Comparison of ENCODE assay signal across 8 cellular contexts in the genomic region with DNA sequence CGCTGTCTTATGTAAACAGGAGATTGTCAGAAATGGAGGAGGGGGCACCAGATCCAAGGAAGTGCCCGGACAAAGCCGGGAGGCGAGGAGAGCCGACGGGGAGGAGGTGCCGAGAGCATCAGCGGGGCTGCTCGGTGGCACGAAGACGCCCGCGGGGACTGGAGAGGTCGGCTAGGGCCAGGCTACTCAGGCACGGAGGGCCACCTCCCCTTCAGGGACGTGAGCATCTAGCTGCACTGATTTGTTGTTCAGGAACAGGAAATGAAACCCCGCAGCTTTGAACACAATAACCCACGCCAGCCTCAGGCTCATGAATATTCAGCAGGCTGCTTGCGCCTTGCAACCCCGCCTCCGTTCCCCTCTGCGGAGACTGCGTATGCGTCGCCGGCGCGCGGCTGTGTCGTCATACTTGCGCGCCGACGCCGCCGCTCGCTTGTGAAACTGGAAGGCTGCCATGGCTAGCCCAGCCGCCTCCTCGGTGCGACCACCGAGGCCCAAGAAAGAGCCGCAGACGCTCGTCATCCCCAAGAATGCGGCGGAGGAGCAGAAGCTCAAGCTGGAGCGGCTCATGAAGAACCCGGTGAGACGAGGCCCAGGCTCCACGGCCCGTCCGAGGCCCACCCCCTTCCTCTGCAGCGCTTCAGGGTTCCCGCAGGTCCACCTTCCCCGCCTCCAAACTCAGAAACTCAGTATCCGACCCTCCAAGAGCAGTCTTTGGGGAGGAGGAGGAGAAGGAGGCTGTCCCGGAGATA. TPM values are rescaled to one million over a fixed set of nuclear protein-coding genes. Genes with fewer than 3 reads are reported as not detected.
DNase-seq lines count a peak whose midpoint lies in the region; ATAC-seq, FAIRE-seq and TF ChIP-seq lines count a peak whose summit lies in the region.

TSS of gene PRKRIP1 (plus strand) at position 406 of the 752 bp plus-strand sequence. CDS start at position 455, 49 bp downstream.

- peak in 1 of 4 donors; percentile 53 for TF ChIP-seq POLR2A in esophagus squamous epithelium (IDR thresholded peaks at IDR 0.05)

- H3K9me2 ChIP-seq in Karpas-422 (replicated peaks; ENCODE audit: insufficient read depth, low read length) = no peaks in the 10 kb centered on the region

- H2AFZ ChIP-seq in Karpas-422 (ENCODE audit: low read length) = 0 out of 2 replicates have a peak within 1 kb of the TSS, but pooled peaks have one; percentile 28

- DNase-seq in DMS79 treated with DMSO at 0.1 percent for 48 hours (lab: John Stamatoyannopoulos, UW) (peak; percentile 89), Karpas-422 (peak; percentile 99), RCC 7860 (ENCODE audit: low spot score) (peak; percentile 87), esophagus squamous epithelium (lab: John Stamatoyannopoulos, UW) (peak; percentile 66), myocyte (ENCODE audit: low read depth) (peak; percentile 97)
- DNase-seq in activated T-cell treated with anti-CD3 and anti-CD28 coated beads, Interleukin-2, amount 50 U/mL, for 48 hours = peak; percentile 78 to 86
- peak; percentile 77 to 84 for DNase-seq in stimulated activated CD8-positive, alpha-beta memory T cell treated with anti-CD3 and anti-CD28 coated beads, Interleukin-7, amount 100 ng/mL, for 4 hours (ENCODE audit: low read depth in 2 of 2)

- TF ChIP-seq CTCF in esophagus squamous epithelium (IDR thresholded peaks at IDR 0.05) = no peak

- H3K27me3 ChIP-seq in Karpas-422 (ENCODE audit: low read length) (no peaks in the 10 kb centered on the region), esophagus squamous epithelium (no peaks in the 10 kb centered on the region)

- ATAC-seq in GM21825 (IDR thresholded peaks at IDR 0.05; ENCODE audit: unreplicated experiment) = peak; percentile 96

- H3K36me3 ChIP-seq in Karpas-422 (ENCODE audit: insufficient read depth, low read length) = peaks cover 20% of the 10 kb centered on the region; the same call in 1 of the 2 replicates
- peaks cover 0 to 46% (median 12%) of the 10 kb centered on the region in 3 donors for H3K36me3 ChIP-seq in esophagus squamous epithelium

- peak within 1 kb of the TSS; percentile 90 for H3K27ac ChIP-seq in Karpas-422 (ENCODE audit: low read length)
- H3K27ac ChIP-seq in esophagus squamous epithelium = peak within 1 kb of the TSS; percentile 77 to 93 (median 91)

- intact Hi-C loops in esophagus squamous epithelium (cut with DNase I) = no loop called here

- peaks cover 17% of the 10 kb centered on the region for H3K79me2 ChIP-seq in Karpas-422 (ENCODE audit: low read length)

- H3K9me3 ChIP-seq in Karpas-422 (ENCODE audit: low read length) = no peaks in the 10 kb centered on the region
- no peaks in the 10 kb centered on the region for H3K9me3 ChIP-seq in esophagus squamous epithelium

- peak within 1 kb of the TSS; percentile 97 for H3K4me2 ChIP-seq in Karpas-422 (ENCODE audit: low read depth, low read length, poor library complexity, severe bottlenecking)

- H4K20me1 ChIP-seq in Karpas-422 (ENCODE audit: insufficient read depth, low read depth, low read length) = no peaks in the 10 kb centered on the region; the same call in 1 of the 2 replicates

- peak within 1 kb of the TSS; percentile 94 for H3K9ac ChIP-seq in Karpas-422 (ENCODE audit: low read length)

- peaks cover 24% of the 10 kb centered on the region for H3K4me1 ChIP-seq in Karpas-422 (ENCODE audit: low read length)
- H3K4me1 ChIP-seq in esophagus squamous epithelium = peaks cover 7 to 25% (median 12%) of the 10 kb centered on the region in 3 donors

- peak within 1 kb of the TSS; percentile 96 for H3K4me3 ChIP-seq in Karpas-422 (ENCODE audit: low read length)
- H3K4me3 ChIP-seq in esophagus squamous epithelium = peak within 1 kb of the TSS; percentile 52 to 97 (median 94)

- 0 to 1% methylated on average over 24 to 25 of the region's 57 CpGs for WGBS in esophagus squamous epithelium, 2 donors

- peak; percentile 12 for FAIRE-seq in RCC 7860 (lab: Jason Lieb, UNC)

RNA-seq across cellular contexts. Expression of gene PRKRIP1, which starts in this region (rescaled TPM):
- 42.7 and 75.4 TPM in 2 replicates for total RNA-seq in Karpas-422 (2014; rRNA removed; shearing (Covaris generic); ENCODE audit: low replicate concordance)
- total RNA-seq in esophagus squamous epithelium (10 to 100 TPM; 12.5 to 24.6 (median 16.5) TPM), myocyte (36.2 and 38.9 TPM in 2 replicates)
- 46.3 TPM for polyA plus RNA-seq in myocyte (2012)

Comparison
In these comparisons a context has a peak if more than half of its experiments do, and no peak if none do; other contexts are left out.
1. Peak in every context shown above with its lines: DNase-seq, ATAC-seq, H3K4me3 ChIP-seq and H3K27ac ChIP-seq.